In the genomic region with DNA sequence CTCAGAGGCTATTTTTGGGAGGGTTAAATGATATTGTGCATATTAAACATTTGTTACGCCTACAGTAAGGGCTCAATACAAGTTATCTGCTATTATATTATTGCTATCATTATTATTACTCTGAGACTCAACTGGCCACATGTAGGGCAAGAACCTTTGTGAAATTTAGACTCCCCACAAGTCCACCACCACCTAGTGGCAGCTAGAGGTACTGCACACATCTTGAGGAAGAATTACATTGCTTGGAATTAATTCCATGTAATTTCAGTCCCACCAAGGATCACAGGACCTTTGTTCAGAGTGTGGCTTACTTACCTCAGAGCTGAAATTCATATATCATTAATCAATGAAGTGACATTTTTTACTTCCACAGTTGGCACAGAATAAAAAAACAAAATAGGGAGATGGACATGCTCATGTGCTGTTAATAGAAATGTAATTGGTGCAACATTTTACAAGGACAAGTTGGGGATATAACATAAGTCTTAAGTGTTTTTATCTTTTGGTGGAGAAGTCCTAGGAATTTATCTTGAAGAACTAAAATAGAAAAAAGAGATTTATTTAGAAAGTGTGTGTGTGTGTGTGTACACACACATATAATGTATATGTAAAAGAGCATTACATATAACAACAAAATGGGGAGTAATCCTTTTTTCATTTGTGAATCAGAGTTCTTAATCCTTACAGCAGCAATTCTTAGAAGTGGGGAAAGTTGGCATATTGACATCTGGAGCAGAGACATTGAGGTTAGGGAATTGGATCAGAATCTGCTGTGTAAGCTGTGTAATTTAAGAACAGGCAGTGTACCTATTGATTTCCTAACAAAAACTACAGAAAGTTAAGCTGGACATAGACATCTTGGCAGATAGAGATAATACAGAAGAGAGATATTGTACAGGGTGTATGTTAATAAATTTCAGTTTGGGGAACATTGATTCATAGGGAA, we compare ENCODE assay signal across 8 cellular contexts. TPM values are rescaled to one million over a fixed set of nuclear protein-coding genes. Genes with fewer than 3 reads are reported as not detected.
DNase-seq lines count a peak whose midpoint lies in the region; ATAC-seq and TF ChIP-seq lines count a peak whose summit lies in the region.

No MANE protein-coding gene starts in this region.

- DNase-seq in GM12864 (ENCODE audit: low read depth): no peak
- peak; percentile 21 for DNase-seq in NCI-H2227 treated with DMSO at 0.1 percent for 48 hours (lab: John Stamatoyannopoulos, UW)
- peak; percentile 60 for DNase-seq in activated CD4-positive, CD25-positive, alpha-beta regulatory T cell treated with anti-CD3 and anti-CD28 coated beads, Interleukin-2, amount 50 U/mL, for 72 hours
- DNase-seq in choroid plexus epithelial cell (ENCODE audit: low read depth): peak; percentile 87
- DNase-seq in stimulated activated CD4-positive, alpha-beta T cell treated with anti-CD3 and anti-CD28 coated beads, TNF-alpha, amount 100 ng/mL, for 24 hours (ENCODE audit: low read depth in 3 of 3): peak; percentile 44 to 57 (median 54)

- ATAC-seq in HG02885 (IDR thresholded peaks at IDR 0.05; ENCODE audit: poor library complexity, unreplicated experiment) (peak; percentile 75), HG02588 (IDR thresholded peaks at IDR 0.05; ENCODE audit: unreplicated experiment) (no peak)

- 84% methylated on average over 1 of the region's 1 CpG for WGBS in liver

- H3K4me1 ChIP-seq in liver (ENCODE audit: control insufficient read depth in 4 of 4, insufficient read depth in 4 of 4, low read length in 3 of 4): peaks cover 2 to 14% (median 8%) of the 10 kb centered on the region in 4 donors

- peak; percentile 75 to 86 for TF ChIP-seq RAD21 in liver (IDR thresholded peaks at IDR 0.05)

- TF ChIP-seq CTCF in GM12864 (IDR thresholded peaks at IDR 0.05; ENCODE audit: low read depth, low read length, missing control alignments) (peak; percentile 86), choroid plexus epithelial cell (conservative IDR thresholded peaks at IDR 0.05; ENCODE audit: low read depth, low read length) (peak; percentile 97), liver (IDR thresholded peaks at IDR 0.05; ENCODE audit: low read depth, low read length, missing input control) (peak; percentile 85)

- H3K9me3 ChIP-seq in liver (ENCODE audit: control insufficient read depth in 4 of 4, low read length in 3 of 4): no peaks in the 10 kb centered on the region

- H3K36me3 ChIP-seq in liver (ENCODE audit: control insufficient read depth in 4 of 4, insufficient read depth in 3 of 4, low read depth in 1 of 4, low read length in 3 of 4): peaks cover 0 to 1% (median 0%) of the 10 kb centered on the region in 4 donors

- H3K4me3 ChIP-seq in GM12864 (ENCODE audit: low read depth, low read length) (no peak overlapping the region), choroid plexus epithelial cell (ENCODE audit: low read depth, low read length) (no peak overlapping the region), liver (ENCODE audit: low read depth in 1 of 3, low read length in 3 of 3) (no peak overlapping the region)

- no peak overlapping the region for H3K9ac ChIP-seq in liver (ENCODE audit: low read depth in 1 of 2, low read length in 2 of 2)

- no peaks in the 10 kb centered on the region for H3K27me3 ChIP-seq in liver (ENCODE audit: control insufficient read depth in 4 of 4, insufficient read depth in 4 of 4, low read length in 3 of 4)

- H3K27ac ChIP-seq in liver (ENCODE audit: low read depth in 1 of 2, low read length in 2 of 2): no peak overlapping the region

TF ChIP-seq in liver, 16 proteins besides CTCF, POLR2A, EP300 and RAD21:
- no peak for TF ChIP-seq MAX (IDR thresholded peaks at IDR 0.05)
- no peak for TF ChIP-seq ATF3 (IDR thresholded peaks at IDR 0.05)
- TF ChIP-seq GABPA (IDR thresholded peaks at IDR 0.05 in 1 of 2, conservative IDR thresholded peaks at IDR 0.05 in 1 of 2): no peak
- no peak for TF ChIP-seq FOXA1 (IDR thresholded peaks at IDR 0.05)
- TF ChIP-seq FOXA2 (IDR thresholded peaks at IDR 0.05): no peak
- TF ChIP-seq NR2F2 (IDR thresholded peaks at IDR 0.05): no peak
- no peak for TF ChIP-seq HNF4A (conservative IDR thresholded peaks at IDR 0.05)
- no peak for TF ChIP-seq TAF1 (conservative IDR thresholded peaks at IDR 0.05)
- TF ChIP-seq REST (IDR thresholded peaks at IDR 0.05): no peak
- no peak for TF ChIP-seq HNF4G (IDR thresholded peaks at IDR 0.05)
- TF ChIP-seq YY1 (IDR thresholded peaks at IDR 0.05): no peak
- TF ChIP-seq, protein P1, sequence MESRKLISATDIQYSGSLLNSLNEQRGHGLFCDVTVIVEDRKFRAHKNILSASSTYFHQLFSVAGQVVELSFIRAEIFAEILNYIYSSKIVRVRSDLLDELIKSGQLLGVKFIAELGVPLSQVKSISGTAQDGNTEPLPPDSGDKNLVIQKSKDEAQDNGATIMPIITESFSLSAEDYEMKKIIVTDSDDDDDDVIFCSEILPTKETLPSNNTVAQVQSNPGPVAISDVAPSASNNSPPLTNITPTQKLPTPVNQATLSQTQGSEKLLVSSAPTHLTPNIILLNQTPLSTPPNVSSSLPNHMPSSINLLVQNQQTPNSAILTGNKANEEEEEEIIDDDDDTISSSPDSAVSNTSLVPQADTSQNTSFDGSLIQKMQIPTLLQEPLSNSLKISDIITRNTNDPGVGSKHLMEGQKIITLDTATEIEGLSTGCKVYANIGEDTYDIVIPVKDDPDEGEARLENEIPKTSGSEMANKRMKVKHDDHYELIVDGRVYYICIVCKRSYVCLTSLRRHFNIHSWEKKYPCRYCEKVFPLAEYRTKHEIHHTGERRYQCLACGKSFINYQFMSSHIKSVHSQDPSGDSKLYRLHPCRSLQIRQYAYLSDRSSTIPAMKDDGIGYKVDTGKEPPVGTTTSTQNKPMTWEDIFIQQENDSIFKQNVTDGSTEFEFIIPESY (IDR thresholded peaks at IDR 0.05): no peak
- TF ChIP-seq JUND (IDR thresholded peaks at IDR 0.05): no peak
- no peak for TF ChIP-seq EGR1 (IDR thresholded peaks at IDR 0.05; ENCODE audit: low read depth in 2 of 2)
- TF ChIP-seq SP1 (IDR thresholded peaks at IDR 0.05): no peak
- TF ChIP-seq RXRA (IDR thresholded peaks at IDR 0.05): no peak
TF ChIP-seq in liver: peak in this region for 0.

RNA-seq across cellular contexts. Expression of gene MSANTD3, which starts 11.2 kb away (rescaled TPM):
- 1 to 10 TPM; 5.9 to 7.3 TPM for total RNA-seq in liver
- polyA plus RNA-seq in liver: 1 to 10 TPM; 4.3 to 7.4 TPM

RNA-seq across cellular contexts. Expression of gene TMEFF1, which starts 34.8 kb away (rescaled TPM):
- total RNA-seq in liver: not detected
- polyA plus RNA-seq in liver: not detected
